Comparison of ENCODE assay signal across 1 cellular context in the genomic region with DNA sequence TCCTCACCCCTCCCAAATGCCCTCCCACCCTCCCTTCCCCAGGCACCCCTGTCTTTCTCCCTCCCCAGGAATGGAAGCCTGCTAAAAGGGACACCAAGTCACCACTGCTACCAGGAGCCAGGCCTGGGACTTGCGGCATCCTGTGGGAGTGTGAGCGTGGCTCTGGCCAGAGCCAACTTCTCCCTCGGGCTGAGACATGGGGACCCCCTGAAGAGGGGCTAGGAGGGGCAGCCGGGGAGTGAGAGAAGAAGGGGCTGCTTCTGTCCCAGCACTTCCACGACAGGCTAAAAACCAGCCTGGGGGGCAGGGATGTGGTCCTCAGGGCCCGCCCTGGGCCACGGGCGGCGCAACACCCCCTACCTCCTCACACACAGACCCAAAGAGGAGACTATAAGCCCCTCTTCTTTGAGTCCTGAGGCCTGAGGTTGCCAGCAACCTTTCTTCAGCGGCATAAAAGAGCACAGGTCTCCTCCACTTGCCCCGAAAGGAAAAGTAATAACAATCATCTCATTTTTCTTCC.
TF ChIP-seq lines count a peak whose summit lies in the region.

No MANE protein-coding gene starts in this region.

TF ChIP-seq in IMR-90, 13 proteins besides CTCF, POLR2A, EP300 and RAD21 (continued from another document):
- TF ChIP-seq NFE2L2 (IDR thresholded peaks at IDR 0.05; ENCODE audit: low read depth, low read length), result no peak
